In genomic region chr14:80208426-80208950, GRCh38 we compare ENCODE assay signal across 18 cellular contexts. TPM values are rescaled to one million over a fixed set of nuclear protein-coding genes. Genes with fewer than 3 reads are reported as not detected.
"Had no signal": no experiment of that assay in that cellular context is flagged by ENCODE, and none has a peak within 500 bp of the region (broad histone marks: within the 10 kb centered on the region; RNA-seq: fewer than 3 reads in every experiment).

No MANE protein-coding gene starts in this region.

- H3K36me3 ChIP-seq: ascending aorta, gastroesophageal sphincter, heart right ventricle, transverse colon had no signal

- H3K4me3 ChIP-seq: ascending aorta, gastroesophageal sphincter, mucosa of descending colon, transverse colon had no signal

- H3K79me2 ChIP-seq: parathyroid adenoma had no signal

- H2AFZ ChIP-seq: parathyroid adenoma had no signal

- DNase-seq: activated CD4-positive, alpha-beta T cell treated with anti-CD3 and anti-CD28 coated beads, Interleukin-2, amount 50 U/mL, for 1 hour; activated CD8-positive, alpha-beta memory T cell treated with anti-CD3 and anti-CD28 coated beads for 24 hours; activated naive CD8-positive, alpha-beta T cell treated with anti-CD3 and anti-CD28 coated beads, Interleukin-2, amount 10 ng/mL, durations not matched to agents 7 days and 5 days; effector memory CD4-positive, alpha-beta T cell; heart right ventricle; mucosa of descending colon; naive thymus-derived CD8-positive, alpha-beta T cell; stimulated activated CD4-positive, alpha-beta T cell treated with anti-CD3 and anti-CD28 coated beads, Interleukin-2, amount 100 ng/mL, for 48 hours; stimulated activated naive B cell treated with anti-CD40 and anti-IgM and Interleukin-4, amounts not matched to agents 10 μg/mL and 1 μg/mL and 100 μg/mL, for 72 hours; T-helper 17 cell; transverse colon had no signal

- H3K9me3 ChIP-seq: ascending aorta, gastroesophageal sphincter, heart right ventricle, mucosa of descending colon, transverse colon had no signal

- H3K27me3 ChIP-seq: ascending aorta, gastroesophageal sphincter, heart right ventricle, transverse colon had no signal

- ATAC-seq: gastroesophageal sphincter; heart right ventricle; mucosa of descending colon; naive thymus-derived CD8-positive, alpha-beta T cell; T-helper 17 cell; WTC11 had no signal

- H3K27ac ChIP-seq: ascending aorta, gastroesophageal sphincter, parathyroid adenoma, transverse colon had no signal

- H3K4me1 ChIP-seq: ascending aorta, parathyroid adenoma had no signal

RNA-seq across cellular contexts. Expression of gene DIO2, which starts 2.8 kb away (rescaled TPM):
- total RNA-seq: activated naive CD8-positive, alpha-beta T cell treated with anti-CD3 and anti-CD28 coated beads, Interleukin-2, amount 10 ng/mL, durations not matched to agents 7 days and 5 days; activated T-helper 1 cell treated with anti-CD3 and anti-CD28 coated beads, Interleukin-12 subunit alpha, Interleukin-12 subunit beta, Interleukin-2, Interleukin-4 antibody, amounts not matched to agents 30 ng/mL and 10 ng/mL and 1 ng/mL, durations not matched to agents 14 hours and 24 hours and 36 hours; bronchial epithelial cell; lung microvascular endothelial cell; naive thymus-derived CD8-positive, alpha-beta T cell; T-helper 17 cell had no signal
